17 cellular contexts compared by ENCODE assay signal in the genomic region with DNA sequence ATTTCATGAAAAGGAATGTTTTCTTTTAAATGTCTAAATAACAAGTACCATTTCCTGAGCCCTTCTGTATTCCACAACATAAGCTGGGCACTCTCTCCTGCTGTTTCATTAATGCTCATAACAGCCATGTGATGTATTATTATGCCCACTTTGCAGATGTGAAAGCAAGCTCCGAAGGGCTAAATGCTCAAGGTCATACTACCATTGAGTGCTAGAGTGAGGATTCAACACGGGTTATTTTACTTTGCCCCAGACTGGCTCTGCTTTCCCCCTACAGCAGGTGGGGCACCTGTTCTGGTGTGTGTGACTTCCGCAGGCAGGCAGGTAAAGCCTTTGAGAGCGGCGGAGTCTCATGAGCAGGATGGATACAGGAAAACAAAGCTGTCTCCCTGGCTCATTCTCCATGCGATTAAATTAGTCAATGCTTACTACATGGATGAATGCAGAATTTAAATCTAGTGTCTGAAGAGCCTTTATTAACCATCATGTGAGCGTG. TPM values are rescaled to one million over a fixed set of nuclear protein-coding genes. Genes with fewer than 3 reads are reported as not detected.
DNase-seq lines count a peak whose midpoint lies in the region; TF ChIP-seq lines count a peak whose summit lies in the region.
"Had no signal": no experiment of that assay in that cellular context is flagged by ENCODE, and none has a peak within 500 bp of the region (broad histone marks: within the 10 kb centered on the region; RNA-seq: fewer than 3 reads in every experiment).

No MANE protein-coding gene starts in this region.

- H3K27me3 ChIP-seq in GM23248 (replicated peaks; ENCODE audit: insufficient read depth) = no peaks in the 10 kb centered on the region
- H3K27me3 ChIP-seq in mesenchymal stem cell (ENCODE audit: control insufficient read depth in 1 of 2, insufficient read depth in 1 of 2, low read length in 2 of 2) = no peaks in the 10 kb centered on the region
- no peaks in the 10 kb centered on the region for H3K27me3 ChIP-seq in stomach smooth muscle (ENCODE audit: control insufficient read depth in 1 of 2, insufficient read depth in 2 of 2, low read length in 2 of 2)
- H3K27me3 ChIP-seq: adrenal gland had no signal

- H3K9me3 ChIP-seq in GM23248 (ENCODE audit: low read depth) = no peaks in the 10 kb centered on the region
- H3K9me3 ChIP-seq in mesenchymal stem cell (ENCODE audit: control insufficient read depth, low read length) = no peaks in the 10 kb centered on the region
- H3K9me3 ChIP-seq in stomach smooth muscle (ENCODE audit: control insufficient read depth in 2 of 2, low read length in 2 of 2) = no peaks in the 10 kb centered on the region
- H3K9me3 ChIP-seq: adrenal gland had no signal

- H3K14ac ChIP-seq in mesenchymal stem cell (ENCODE audit: low read length in 2 of 2) = no peak overlapping the region

- no peak overlapping the region for H2BK120ac ChIP-seq in mesenchymal stem cell (ENCODE audit: low read depth, low read length)

- H4K8ac ChIP-seq in mesenchymal stem cell (ENCODE audit: low read length) = peak overlapping the region; percentile 81

- peak overlapping the region; percentile 78 to 94 for H2BK12ac ChIP-seq in mesenchymal stem cell (ENCODE audit: low read length in 2 of 2)

- H4K20me1 ChIP-seq in GM23248 (ENCODE audit: insufficient read depth) = no peaks in the 10 kb centered on the region

- no peaks in the 10 kb centered on the region for H3K36me3 ChIP-seq in GM23248 (ENCODE audit: low read depth)
- no peaks in the 10 kb centered on the region for H3K36me3 ChIP-seq in mesenchymal stem cell (ENCODE audit: control insufficient read depth in 1 of 2, insufficient read depth in 2 of 2, low read depth in 1 of 2, low read length in 2 of 2)
- H3K36me3 ChIP-seq in stomach smooth muscle (ENCODE audit: control insufficient read depth in 2 of 2, insufficient read depth in 2 of 2, low read length in 2 of 2) = no peaks in the 10 kb centered on the region
- H3K36me3 ChIP-seq: adrenal gland had no signal

- WGBS in GM23248 (ENCODE audit: low coverage in 1 of 2, low lambda C conversion rate in 2 of 2, missing lambda C conversion rate in 2 of 2), 2 experiments = 70 to 74% methylated on average over 7 of the region's 7 CpGs
- WGBS in mesenchymal stem cell = 78% methylated on average over 7 of the region's 7 CpGs

- H3K4me2 ChIP-seq in GM23248 (ENCODE audit: unreplicated experiment) (peak overlapping the region; percentile 92), mesenchymal stem cell (ENCODE audit: low read length, poor library complexity, severe bottlenecking) (peak overlapping the region; percentile 62)

- no peak overlapping the region for H3K23ac ChIP-seq in mesenchymal stem cell (ENCODE audit: low read length in 2 of 2)

- H4K91ac ChIP-seq in mesenchymal stem cell (ENCODE audit: low read length) = peak overlapping the region; percentile 30

- no peak for DNase-seq in GM23248
- DNase-seq in mesenchymal stem cell = no peak
- no peak for DNase-seq in posterior cingulate gyrus
- DNase-seq in effector CD4-positive, alpha-beta T cell = no peak
- no peak for DNase-seq in A172 (ENCODE audit: low spot score)
- DNase-seq: activated CD4-positive, alpha-beta T cell treated with anti-CD3 and anti-CD28 coated beads, Interleukin-2, amount 50 U/mL, for 1 hour; activated T-cell treated with anti-CD3 and anti-CD28 coated beads, Interleukin-2, amount 50 U/mL, for 24 hours; adrenal gland; DMS79; midbrain; NCI-H345; SHP77 treated with DMSO at 0.1 percent for 48 hours; stimulated activated naive CD4-positive, alpha-beta T cell treated with Interleukin-2 at 50 U/mL for 16 hours had no signal

- in situ Hi-C loops in GM23248 (cut with MboI) = no loop called here

- peak overlapping the region; percentile 61; the same call in 1 of the 2 replicates for H3K4me3 ChIP-seq in GM23248
- peak overlapping the region; percentile 29 for H3K4me3 ChIP-seq in WI38 (ENCODE audit: low read depth, low read length)
- peak overlapping the region in 1 of 2 experiments; percentile 68 for H3K4me3 ChIP-seq in mesenchymal stem cell (ENCODE audit: insufficient read depth in 1 of 2, low read depth in 1 of 2, low read length in 2 of 2)
- peak overlapping the region in 1 of 2 donors; percentile 62 for H3K4me3 ChIP-seq in stomach smooth muscle (ENCODE audit: low read length in 2 of 2)
- H3K4me3 ChIP-seq: adrenal gland had no signal

- H2AK5ac ChIP-seq in mesenchymal stem cell (ENCODE audit: low read length, severe bottlenecking) = peak overlapping the region; percentile 34

- peak overlapping the region; percentile 44 to 76 for H3K18ac ChIP-seq in mesenchymal stem cell (ENCODE audit: low read depth in 1 of 2, low read length in 2 of 2)

- no peaks in the 10 kb centered on the region for H3K79me2 ChIP-seq in GM23248 (ENCODE audit: insufficient read depth)

- peaks cover 3% of the 10 kb centered on the region for H3K79me1 ChIP-seq in mesenchymal stem cell (replicated peaks; ENCODE audit: low read length, poor library complexity, severe bottlenecking)

- peaks cover 11% of the 10 kb centered on the region; the same call in 1 of the 2 replicates for H3F3A ChIP-seq in GM23248 (ENCODE audit: insufficient read depth)

- TF ChIP-seq CTCF in WI38 (IDR thresholded peaks at IDR 0.05; ENCODE audit: low read depth, low read length) = no peak

- intact Hi-C loops in posterior cingulate gyrus (cut with DNase I) = no loop called here

- H2AFZ ChIP-seq in GM23248 (peak overlapping the region; percentile 85), mesenchymal stem cell (ENCODE audit: low read depth, low read length) (no peak overlapping the region)

- no peaks in the 10 kb centered on the region for H3K9me2 ChIP-seq in GM23248 (ENCODE audit: insufficient read depth)

- H3K9ac ChIP-seq in GM23248 (peak overlapping the region; percentile 61), mesenchymal stem cell (ENCODE audit: low read length) (peak overlapping the region; percentile 76), stomach smooth muscle (ENCODE audit: low read length in 2 of 2) (peak overlapping the region; percentile 11 to 71)

- H3K27ac ChIP-seq in GM23248 (peak overlapping the region; percentile 41; the same call in 1 of the 2 replicates), mesenchymal stem cell (ENCODE audit: low read length, poor library complexity, severe bottlenecking) (peak overlapping the region; percentile 97), stomach smooth muscle (ENCODE audit: low read length) (peak overlapping the region; percentile 79)
- H3K27ac ChIP-seq: adrenal gland, epithelial cell of prostate had no signal

- H3K4me1 ChIP-seq in GM23248 (ENCODE audit: insufficient read depth) (peaks cover 26% of the 10 kb centered on the region), mesenchymal stem cell (ENCODE audit: control insufficient read depth, insufficient read depth, low read depth, low read length) (peaks cover 26% of the 10 kb centered on the region), stomach smooth muscle (ENCODE audit: control insufficient read depth, insufficient read depth, low read length) (peaks cover 51% of the 10 kb centered on the region)
- H3K4me1 ChIP-seq: adrenal gland had no signal

- H2BK15ac ChIP-seq in mesenchymal stem cell (ENCODE audit: low read depth, poor library complexity, severe bottlenecking) = no peak overlapping the region

- H2BK5ac ChIP-seq in mesenchymal stem cell (ENCODE audit: low read depth, low read length, poor library complexity, severe bottlenecking) = peak overlapping the region; percentile 67

- peak overlapping the region; percentile 85 to 90 for H3K4ac ChIP-seq in mesenchymal stem cell (ENCODE audit: low read depth in 1 of 2, low read length in 2 of 2)

RNA-seq across cellular contexts. Expression of gene CNKSR3, which starts 30.3 kb away (rescaled TPM):
- 1.7 and 2.4 TPM in 2 replicates for total RNA-seq in GM23248 (2014; rRNA removed; shearing (Covaris generic))
- polyA plus RNA-seq in GM23248 (2016; fragmentation: Nextera tagmentation; extraction: Ambion mirVana) = 1.9 TPM in 2 replicates
- polyA plus RNA-seq in mesenchymal stem cell (2013, experiment 1 of 2) = 5.2 TPM
- 5.6 TPM for polyA plus RNA-seq in mesenchymal stem cell (2013, experiment 2 of 2)
- 1.8 and 2.7 TPM in 2 replicates for total RNA-seq in A172 (2014; rRNA removed; shearing (Covaris generic))
- polyA plus RNA-seq: CD14-positive monocyte had no signal

Comparison
In these comparisons a context has a peak if more than half of its experiments do, and no peak if none do; other contexts are left out.
1. H3K27ac ChIP-seq: peak in every context shown above with its lines; median percentile 97 in mesenchymal stem cell; 79 in stomach smooth muscle; 41 in GM23248.